In genomic region chr4:104490770-104491395, GRCh38 we compare ENCODE assay signal across 8 cellular contexts. TPM values are rescaled to one million over a fixed set of nuclear protein-coding genes. Genes with fewer than 3 reads are reported as not detected.
DNase-seq lines count a peak whose midpoint lies in the region; ATAC-seq and TF ChIP-seq lines count a peak whose summit lies in the region.

No MANE protein-coding gene starts in this region.

- TF ChIP-seq EP300 in upper lobe of left lung (IDR thresholded peaks at IDR 0.05): no peak

- H3K9me3 Mint-ChIP-seq in activated T-helper 17 cell treated with anti-CD3 and anti-CD28 coated beads, Interleukin-2, amount 50 U/mL, for 72 hours: no peaks in the 10 kb centered on the region
- H3K9me3 Mint-ChIP-seq in nephron: no peaks in the 10 kb centered on the region

- CTCF ChIA-PET in Panc1 (lab: Charles Lee): no interaction called here

- no TSS peak for BruUV-seq in Panc1 (replicated peaks; lab: Mats Ljungman, UMichigan)

- no peak for TF ChIP-seq POLR2A in upper lobe of left lung (IDR thresholded peaks at IDR 0.05)

- in situ Hi-C loops in Panc1 (cut with HindIII; ENCODE audit: low pct_unique_long_range_greater_than_20kb, low sequenced_read_pairs): no loop called here

- H3K4me1 ChIP-seq in Panc1 (ENCODE audit: control insufficient read depth, insufficient read depth, low read length) (peaks cover 3% of the 10 kb centered on the region; the same call in 1 of the 2 replicates), foreskin keratinocyte (peaks cover 3% of the 10 kb centered on the region), upper lobe of left lung (peaks cover 7 to 28% (median 10%) of the 10 kb centered on the region in 4 donors)

- no peaks in the 10 kb centered on the region for H3K36me3 Mint-ChIP-seq in activated T-helper 17 cell treated with anti-CD3 and anti-CD28 coated beads, Interleukin-2, amount 50 U/mL, for 72 hours (ENCODE audit: low read depth)
- H3K36me3 Mint-ChIP-seq in nephron (ENCODE audit: low read depth): no peaks in the 10 kb centered on the region

- ATAC-seq in GM21529 (IDR thresholded peaks at IDR 0.05; ENCODE audit: unreplicated experiment): peak; percentile 25
- peak; percentile 67 for ATAC-seq in Panc1
- peak; percentile 27 for ATAC-seq in activated T-helper 17 cell treated with anti-CD3 and anti-CD28 coated beads, Interleukin-2, amount 50 U/mL, for 72 hours (replicated peaks)
- peak; percentile 67 for ATAC-seq in foreskin keratinocyte
- peak in 1 of 2 donors; percentile 67 for ATAC-seq in upper lobe of left lung (ENCODE audit: low FRiP score in 2 of 2)

- H3K27ac Mint-ChIP-seq in activated T-helper 17 cell treated with anti-CD3 and anti-CD28 coated beads, Interleukin-2, amount 50 U/mL, for 72 hours: peak overlapping the region; percentile 77
- peak overlapping the region; percentile 89 to 93 (median 90) for H3K27ac Mint-ChIP-seq in nephron

- POLR2A ChIA-PET in Panc1 (lab: Charles Lee): no interaction called here

- peak; percentile 89 for DNase-seq in DMS153 treated with DMSO at 0.1 percent for 48 hours (lab: John Stamatoyannopoulos, UW; ENCODE audit: unreplicated experiment)
- DNase-seq in HuH-7.5 (ENCODE audit: low spot score): peak; percentile 54
- no peak for DNase-seq in Panc1 (ENCODE audit: low read depth, low spot score)
- peak in 1 of 2 donors; percentile 21 for DNase-seq in foreskin keratinocyte
- DNase-seq in upper lobe of left lung: peak; percentile 62 to 91

- H3K27me3 Mint-ChIP-seq in activated T-helper 17 cell treated with anti-CD3 and anti-CD28 coated beads, Interleukin-2, amount 50 U/mL, for 72 hours: peaks cover 27% of the 10 kb centered on the region
- H3K27me3 Mint-ChIP-seq in nephron (ENCODE audit: low read depth): no peaks in the 10 kb centered on the region

- 0 to 3% methylated on average over 19 to 29 of the region's 40 CpGs for WGBS in upper lobe of left lung, 2 donors

- intact Hi-C loops in Panc1 (cut with micrococcal nuclease; ENCODE audit: unreplicated experiment): loop anchor here (5.0 kb wide), 1 partner anchor 371 kb away; no protein-coding TSS in a partner anchor

- H3K4me3 Mint-ChIP-seq in activated T-helper 17 cell treated with anti-CD3 and anti-CD28 coated beads, Interleukin-2, amount 50 U/mL, for 72 hours: peak overlapping the region; percentile 80
- H3K4me3 Mint-ChIP-seq in nephron: peak overlapping the region; percentile 83 to 93 (median 88)

- H3K27me3 ChIP-seq in Panc1 (ENCODE audit: control insufficient read depth, insufficient read depth, low read length) (no peaks in the 10 kb centered on the region), foreskin keratinocyte (peaks cover 51% of the 10 kb centered on the region), upper lobe of left lung (no peaks in the 10 kb centered on the region)

- H3K27ac ChIP-seq in Panc1 (ENCODE audit: low read length) (peak overlapping the region; percentile 34; the same call in 1 of the 2 replicates), foreskin keratinocyte (no peak overlapping the region), upper lobe of left lung (peak overlapping the region in 2 of 4 donors; percentile 6 to 75)

- TF ChIP-seq CTCF in Panc1 (IDR thresholded peaks at IDR 0.05) (no peak), foreskin keratinocyte (conservative IDR thresholded peaks at IDR 0.05) (no peak), nephron (IDR thresholded peaks at IDR 0.05; ENCODE audit: unreplicated experiment in 3 of 3) (no peak), upper lobe of left lung (IDR thresholded peaks at IDR 0.05) (no peak)

- H3K9me3 ChIP-seq in Panc1 (ENCODE audit: control insufficient read depth, insufficient read depth, low read depth, low read length) (no peaks in the 10 kb centered on the region), upper lobe of left lung (no peaks in the 10 kb centered on the region)

- peaks cover 35% of the 10 kb centered on the region for H3K4me1 Mint-ChIP-seq in activated T-helper 17 cell treated with anti-CD3 and anti-CD28 coated beads, Interleukin-2, amount 50 U/mL, for 72 hours
- peaks cover 66% of the 10 kb centered on the region for H3K4me1 Mint-ChIP-seq in nephron

- peak overlapping the region; percentile 46 to 72 for H3K4me3 ChIP-seq in Panc1 (ENCODE audit: low read depth in 2 of 2, low read length in 2 of 2)
- peak overlapping the region; percentile 45 to 64 (median 58) for H3K4me3 ChIP-seq in upper lobe of left lung

- H3K36me3 ChIP-seq in Panc1 (ENCODE audit: control insufficient read depth, insufficient read depth, low read length) (no peaks in the 10 kb centered on the region), upper lobe of left lung (no peaks in the 10 kb centered on the region)

RNA-seq across cellular contexts. Expression of gene CXXC4, which starts 3.8 kb away (rescaled TPM):
- total RNA-seq in Panc1 (2021; ENCODE audit: unreplicated experiment) (0.59 TPM), foreskin keratinocyte (0.03 TPM in 1 of 2 replicates, not detected in the other), upper lobe of left lung (1 to 10 TPM in 5 of 6 donors, under 1 TPM in 1; 0.46 to 3.1 (median 1.3) TPM)
- 0.33 TPM for polyA plus RNA-seq in Panc1 (2012; ENCODE audit: insufficient read length)
- not detected for total RNA-seq in activated T-helper 17 cell treated with anti-CD3 and anti-CD28 coated beads, Interleukin-2, amount 50 U/mL, for 72 hours
- polyA plus RNA-seq in foreskin keratinocyte: not detected in 2 replicates
